In the genomic region with DNA sequence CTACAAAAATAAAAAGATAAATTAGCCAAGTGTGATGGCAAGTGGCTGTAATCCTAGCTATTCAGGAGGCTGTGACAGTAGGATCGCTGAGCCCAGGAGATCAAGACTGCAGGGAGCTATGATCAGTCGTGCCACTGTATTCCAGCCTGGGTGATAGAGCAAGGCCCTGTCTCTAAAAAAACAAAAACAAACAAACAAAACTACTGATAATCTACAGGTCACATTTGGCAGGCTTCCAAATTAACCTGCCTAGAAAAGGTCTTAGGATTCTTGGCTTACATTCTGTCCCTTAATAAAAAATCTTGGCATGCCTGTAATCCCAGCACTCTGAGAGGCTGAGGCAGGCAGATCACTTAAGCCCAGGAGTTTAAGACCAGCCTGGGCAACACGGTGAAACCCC, we compare ENCODE assay signal across 37 cellular contexts.
"Had no signal": no experiment of that assay in that cellular context is flagged by ENCODE, and none has a peak within 500 bp of the region (broad histone marks: within the 10 kb centered on the region; RNA-seq: fewer than 3 reads in every experiment).

No MANE protein-coding gene starts in this region.

- DNase-seq: activated CD4-positive, alpha-beta T cell treated with anti-CD3 and anti-CD28 coated beads, Interleukin-2, amount 10 ng/mL, durations not matched to agents 24 days and 14 days; activated CD4-positive, alpha-beta T cell treated with anti-CD3 and anti-CD28 coated beads, Interleukin-2, amount 50 U/mL, for 4 hours; activated CD8-positive, alpha-beta T cell treated with anti-CD3 and anti-CD28 coated beads for 36 hours; activated gamma-delta T cell; activated naive CD4-positive, alpha-beta T cell treated with Interleukin-2 at 50 U/mL for 16 hours; activated naive CD8-positive, alpha-beta T cell treated with anti-CD3 and anti-CD28 coated beads, Interleukin-2, amount 10 ng/mL, durations not matched to agents 7 days and 5 days; activated T-cell treated with anti-CD3 and anti-CD28 coated beads, Interleukin-2, amount 50 U/mL, for 1 hour; activated T-cell treated with anti-CD3 and anti-CD28 coated beads, Interleukin-2, amount 50 U/mL, for 72 hours; amygdala; body of pancreas; Kasumi-1; KG1; MM.1S; NCI-H1092 treated with DMSO at 0.1 percent for 48 hours; NCI-H1417; NCI-H146; NCI-H187; NCI-H2081; NCI-H2227 treated with DMSO at 0.1 percent for 48 hours; NCI-H446; NCI-H510A treated with DMSO at 0.1 percent for 48 hours; NCI-H526 treated with DMSO at 0.1 percent for 48 hours; NCI-H774; PC-9; SIG-M5; T-helper 1 cell; T-helper 2 cell; T1000 had no signal

- H3K27me3 Mint-ChIP-seq: activated CD4-positive, alpha-beta T cell treated with anti-CD3 and anti-CD28 coated beads, Interleukin-2, amount 10 ng/mL, durations not matched to agents 24 days and 14 days; activated CD8-positive, alpha-beta T cell treated with anti-CD3 and anti-CD28 coated beads for 36 hours; activated naive CD4-positive, alpha-beta T cell treated with anti-CD3 and anti-CD28 coated beads, Interleukin-2, amount 50 U/mL, for 24 hours; activated naive CD8-positive, alpha-beta T cell treated with anti-CD3 and anti-CD28 coated beads, Interleukin-2, amount 10 ng/mL, durations not matched to agents 7 days and 5 days; activated T-helper 17 cell treated with anti-CD3 and anti-CD28 coated beads, Interleukin-2, amount 50 U/mL, for 72 hours; IgD-negative memory B cell had no signal

- H3K36me3 ChIP-seq: ascending aorta, breast epithelium had no signal

- H3K36me3 Mint-ChIP-seq: IgD-negative memory B cell had no signal

- H3K4me3 Mint-ChIP-seq: activated CD4-positive, alpha-beta T cell treated with anti-CD3 and anti-CD28 coated beads, Interleukin-2, amount 10 ng/mL, durations not matched to agents 24 days and 14 days; activated CD8-positive, alpha-beta T cell treated with anti-CD3 and anti-CD28 coated beads for 36 hours; activated naive CD4-positive, alpha-beta T cell treated with anti-CD3 and anti-CD28 coated beads, Interleukin-2, amount 50 U/mL, for 24 hours; activated naive CD8-positive, alpha-beta T cell treated with anti-CD3 and anti-CD28 coated beads, Interleukin-2, amount 10 ng/mL, durations not matched to agents 7 days and 5 days; activated T-cell treated with anti-CD3 and anti-CD28 coated beads, Interleukin-2, amount 50 U/mL, for 72 hours; activated T-helper 17 cell treated with anti-CD3 and anti-CD28 coated beads, Interleukin-2, amount 50 U/mL, for 72 hours; IgD-negative memory B cell had no signal

- H2AFZ ChIP-seq: PC-9 had no signal

- H3K4me1 Mint-ChIP-seq: activated CD4-positive, alpha-beta T cell treated with anti-CD3 and anti-CD28 coated beads, Interleukin-2, amount 10 ng/mL, durations not matched to agents 24 days and 14 days; activated naive CD4-positive, alpha-beta T cell treated with anti-CD3 and anti-CD28 coated beads, Interleukin-2, amount 50 U/mL, for 24 hours; activated naive CD8-positive, alpha-beta T cell treated with anti-CD3 and anti-CD28 coated beads, Interleukin-2, amount 10 ng/mL, durations not matched to agents 7 days and 5 days; activated T-helper 17 cell treated with anti-CD3 and anti-CD28 coated beads, Interleukin-2, amount 50 U/mL, for 72 hours; IgD-negative memory B cell had no signal

- H3K27me3 ChIP-seq: ascending aorta, body of pancreas, breast epithelium had no signal

- H3K4me2 ChIP-seq: PC-9 had no signal

- FAIRE-seq: RCC 7860 had no signal

- H3K27ac ChIP-seq: ascending aorta, body of pancreas, breast epithelium, PC-9, RWPE1 had no signal

- H3K4me1 ChIP-seq: ascending aorta, body of pancreas, breast epithelium had no signal

- H3K27ac Mint-ChIP-seq: activated CD4-positive, alpha-beta T cell treated with anti-CD3 and anti-CD28 coated beads, Interleukin-2, amount 10 ng/mL, durations not matched to agents 24 days and 14 days; activated CD8-positive, alpha-beta T cell treated with anti-CD3 and anti-CD28 coated beads for 36 hours; activated naive CD4-positive, alpha-beta T cell treated with anti-CD3 and anti-CD28 coated beads, Interleukin-2, amount 50 U/mL, for 24 hours; activated naive CD8-positive, alpha-beta T cell treated with anti-CD3 and anti-CD28 coated beads, Interleukin-2, amount 10 ng/mL, durations not matched to agents 7 days and 5 days; activated T-cell treated with anti-CD3 and anti-CD28 coated beads, Interleukin-2, amount 50 U/mL, for 72 hours; activated T-helper 17 cell treated with anti-CD3 and anti-CD28 coated beads, Interleukin-2, amount 50 U/mL, for 72 hours had no signal

- H3K9me3 Mint-ChIP-seq: activated CD4-positive, alpha-beta T cell treated with anti-CD3 and anti-CD28 coated beads, Interleukin-2, amount 10 ng/mL, durations not matched to agents 24 days and 14 days; activated naive CD4-positive, alpha-beta T cell treated with anti-CD3 and anti-CD28 coated beads, Interleukin-2, amount 50 U/mL, for 24 hours; activated T-cell treated with anti-CD3 and anti-CD28 coated beads, Interleukin-2, amount 50 U/mL, for 72 hours; activated T-helper 17 cell treated with anti-CD3 and anti-CD28 coated beads, Interleukin-2, amount 50 U/mL, for 72 hours; IgD-negative memory B cell had no signal

- ATAC-seq: activated CD8-positive, alpha-beta T cell treated with anti-CD3 and anti-CD28 coated beads for 36 hours; activated T-cell treated with anti-CD3 and anti-CD28 coated beads, Interleukin-2, amount 50 U/mL, for 72 hours; activated T-helper 17 cell treated with anti-CD3 and anti-CD28 coated beads, Interleukin-2, amount 50 U/mL, for 72 hours; body of pancreas; Right ventricle myocardium inferior; SK-N-SH treated with all-trans-retinoic acid at 6 μM for 48 hours had no signal

- H3K9me3 ChIP-seq: ascending aorta, body of pancreas, breast epithelium had no signal

- H3K4me3 ChIP-seq: ascending aorta, body of pancreas, breast epithelium, PC-9 had no signal
